In genomic region chr9:107465467-107466451, GRCh38 we compare ENCODE assay signal across 1 cellular context.
TF ChIP-seq lines count a peak whose summit lies in the region.

No MANE protein-coding gene starts in this region.

TF ChIP-seq in liver, 16 proteins besides CTCF, POLR2A, EP300 and RAD21 (continued from another document):
- TF ChIP-seq JUND (IDR thresholded peaks at IDR 0.05) (no peak), SP1 (IDR thresholded peaks at IDR 0.05) (no peak), ATF3 (IDR thresholded peaks at IDR 0.05) (no peak), RXRA (IDR thresholded peaks at IDR 0.05) (no peak)
- TF ChIP-seq, protein P1, sequence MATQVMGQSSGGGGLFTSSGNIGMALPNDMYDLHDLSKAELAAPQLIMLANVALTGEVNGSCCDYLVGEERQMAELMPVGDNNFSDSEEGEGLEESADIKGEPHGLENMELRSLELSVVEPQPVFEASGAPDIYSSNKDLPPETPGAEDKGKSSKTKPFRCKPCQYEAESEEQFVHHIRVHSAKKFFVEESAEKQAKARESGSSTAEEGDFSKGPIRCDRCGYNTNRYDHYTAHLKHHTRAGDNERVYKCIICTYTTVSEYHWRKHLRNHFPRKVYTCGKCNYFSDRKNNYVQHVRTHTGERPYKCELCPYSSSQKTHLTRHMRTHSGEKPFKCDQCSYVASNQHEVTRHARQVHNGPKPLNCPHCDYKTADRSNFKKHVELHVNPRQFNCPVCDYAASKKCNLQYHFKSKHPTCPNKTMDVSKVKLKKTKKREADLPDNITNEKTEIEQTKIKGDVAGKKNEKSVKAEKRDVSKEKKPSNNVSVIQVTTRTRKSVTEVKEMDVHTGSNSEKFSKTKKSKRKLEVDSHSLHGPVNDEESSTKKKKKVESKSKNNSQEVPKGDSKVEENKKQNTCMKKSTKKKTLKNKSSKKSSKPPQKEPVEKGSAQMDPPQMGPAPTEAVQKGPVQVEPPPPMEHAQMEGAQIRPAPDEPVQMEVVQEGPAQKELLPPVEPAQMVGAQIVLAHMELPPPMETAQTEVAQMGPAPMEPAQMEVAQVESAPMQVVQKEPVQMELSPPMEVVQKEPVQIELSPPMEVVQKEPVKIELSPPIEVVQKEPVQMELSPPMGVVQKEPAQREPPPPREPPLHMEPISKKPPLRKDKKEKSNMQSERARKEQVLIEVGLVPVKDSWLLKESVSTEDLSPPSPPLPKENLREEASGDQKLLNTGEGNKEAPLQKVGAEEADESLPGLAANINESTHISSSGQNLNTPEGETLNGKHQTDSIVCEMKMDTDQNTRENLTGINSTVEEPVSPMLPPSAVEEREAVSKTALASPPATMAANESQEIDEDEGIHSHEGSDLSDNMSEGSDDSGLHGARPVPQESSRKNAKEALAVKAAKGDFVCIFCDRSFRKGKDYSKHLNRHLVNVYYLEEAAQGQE (IDR thresholded peaks at IDR 0.05): no peak
